In the genomic region with DNA sequence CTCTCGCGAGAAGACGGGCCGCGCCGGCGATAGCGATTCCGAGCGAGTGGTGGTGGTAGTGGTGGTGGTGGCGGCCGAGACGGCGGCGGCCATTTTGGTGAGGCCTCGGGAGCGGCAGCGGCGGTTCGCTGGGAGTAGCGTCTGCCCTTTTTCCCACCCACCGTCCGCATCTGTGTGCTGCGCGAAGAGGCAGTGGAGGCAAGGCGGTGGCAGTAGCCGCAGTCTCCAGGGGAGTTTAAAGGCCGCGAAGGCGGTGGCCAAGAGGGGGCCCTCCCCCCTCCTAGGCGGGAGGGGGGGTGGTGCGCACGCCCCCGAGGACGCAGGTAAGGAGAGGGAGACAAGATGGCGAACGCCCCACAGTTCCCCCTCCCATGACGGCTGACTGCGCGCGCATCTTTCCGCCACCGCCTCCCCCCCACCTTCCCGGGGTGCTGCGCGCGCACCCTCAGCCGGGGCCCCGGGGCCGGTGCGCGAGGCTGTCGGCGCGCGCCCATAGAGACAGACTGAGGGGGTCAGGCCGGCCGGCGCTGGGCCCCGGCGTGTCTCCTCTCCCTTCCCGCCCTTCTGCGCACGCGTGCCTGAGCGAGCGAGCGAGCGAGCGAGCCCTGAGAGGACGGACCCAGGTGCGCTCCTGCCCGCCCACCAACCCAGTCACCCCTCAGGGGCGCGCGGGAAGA, we compare ENCODE assay signal across 1 cellular context.
TF ChIP-seq lines count a peak whose summit lies in the region.

No MANE protein-coding gene starts in this region.

TF ChIP-seq in SK-N-SH treated with all-trans-retinoic acid at 6 μM for 48 hours, 23 proteins besides CTCF, POLR2A, EP300 and RAD21 (continued from another document):
- TF ChIP-seq ZNF8 (CRISPR knock-in tag; IDR thresholded peaks at IDR 0.05) = no peak
